8 cellular contexts compared by ENCODE assay signal in genomic region chr2:148645925-148646559, GRCh38. TPM values are rescaled to one million over a fixed set of nuclear protein-coding genes. Genes with fewer than 3 reads are reported as not detected.
DNase-seq lines count a peak whose midpoint lies in the region; ATAC-seq and TF ChIP-seq lines count a peak whose summit lies in the region.

No MANE protein-coding gene starts in this region.

- TSS peak; percentile 64 for BruUV-seq in HCT116 (replicated peaks; lab: Mats Ljungman, UMichigan)

- TF ChIP-seq RAD21 in HCT116 (IDR thresholded peaks at IDR 0.05; ENCODE audit: low read depth) = no peak
- TF ChIP-seq RAD21 in SK-N-SH (IDR thresholded peaks at IDR 0.05; ENCODE audit: low read length) = no peak

- H3K4me2 ChIP-seq in HCT116 (ENCODE audit: low read length) = peak overlapping the region; percentile 95
- H3K4me2 ChIP-seq in SK-N-SH = peak overlapping the region; percentile 95

- WGBS in SK-N-SH (ENCODE audit: low lambda C conversion rate) = 8% methylated on average over 12 of the region's 13 CpGs

- H3K4me3 ChIP-seq in HCT116 (replicated peaks in 1 of 2; ENCODE audit: low read depth in 1 of 2, low read length in 2 of 2) (peak overlapping the region; percentile 77 to 97), MG63 (peak overlapping the region; percentile 87), SK-N-SH (ENCODE audit: low read depth in 2 of 2, low read length in 1 of 2) (peak overlapping the region; percentile 93 to 97), right atrium auricular region (peak overlapping the region; percentile 83 to 89)

- RAD21 ChIA-PET in HCT116 (lab: Charles Lee; ENCODE audit: low non-redundant PET in 1 of 2, low total read pairs in 2 of 2, uncharacterized antibody in 2 of 2, unreplicated experiment in 2 of 2) = no interaction called here

- H3K27ac ChIP-seq in HCT116 (ENCODE audit: low read depth, low read length) (peak overlapping the region; percentile 54), SK-N-SH (ENCODE audit: low read depth in 2 of 2, low read length in 1 of 2) (peak overlapping the region; percentile 79 to 90), angular gyrus (ENCODE audit: low read depth, low read length) (peak overlapping the region; percentile 100), right atrium auricular region (peak overlapping the region; percentile 98 to 100)

- peak; percentile 26 for ATAC-seq in HCT116

- H3K9ac ChIP-seq in HCT116 (ENCODE audit: low read length) (peak overlapping the region; percentile 76), SK-N-SH (peak overlapping the region; percentile 90)

- DNase-seq in GM04504 (ENCODE audit: low read depth) (peak; percentile 74), HCT116 (ENCODE audit: low read depth, low spot score) (peak; percentile 75), MG63 (peak; percentile 56), SK-N-SH (peak; percentile 61), right atrium auricular region (ENCODE audit: low spot score) (no peak), renal cortical epithelial cell (ENCODE audit: low read depth) (peak; percentile 93), posterior vena cava (ENCODE audit: low spot score) (no peak)

- TF ChIP-seq POLR2A in HCT116 (IDR thresholded peaks at IDR 0.05; ENCODE audit: borderline replicate concordance, extremely low read depth, insufficient read depth, insufficient read length) = no peak

- H2AFZ ChIP-seq in HCT116 (ENCODE audit: low read depth, low read length, poor library complexity, severe bottlenecking) (no peak overlapping the region), SK-N-SH (ENCODE audit: low read depth) (0 out of 2 replicates have a peak overlapping the region, but pooled peaks have one; percentile 60)

- intact Hi-C loops in HCT116 (cut with micrococcal nuclease) (no loop called here), posterior vena cava (cut with DNase I) (no loop called here)

- no peaks in the 10 kb centered on the region for H3K9me2 ChIP-seq in HCT116 (ENCODE audit: insufficient read depth)
- no peaks in the 10 kb centered on the region for H3K9me2 ChIP-seq in SK-N-SH

- peaks cover 26 to 33% of the 10 kb centered on the region in 2 experiments for H3K4me1 ChIP-seq in HCT116 (ENCODE audit: control insufficient read depth in 1 of 2, insufficient read depth in 2 of 2, low read length in 2 of 2)
- H3K4me1 ChIP-seq in SK-N-SH (ENCODE audit: control insufficient read depth in 1 of 2, insufficient read depth in 2 of 2, low read depth in 1 of 2, low read length in 1 of 2) = peaks cover 0 to 6% of the 10 kb centered on the region in 2 experiments; a peak in 2 of 4 replicates
- H3K4me1 ChIP-seq in right atrium auricular region = peaks cover 0 to 38% of the 10 kb centered on the region in 2 donors

- H3K9me3 ChIP-seq in HCT116 (ENCODE audit: control insufficient read depth in 1 of 2, insufficient read depth in 1 of 2, low read depth in 1 of 2, low read length in 2 of 2) (no peaks in the 10 kb centered on the region), MG63 (no peaks in the 10 kb centered on the region), SK-N-SH (no peaks in the 10 kb centered on the region), right atrium auricular region (no peaks in the 10 kb centered on the region)

- POLR2A ChIA-PET in HCT116 (lab: Charles Lee) (interaction anchor here (0.6 to 1.0 kb wide), 2 partner anchors 17 to 1773 kb away, joined by 3 read pairs; no protein-coding TSS in a partner anchor), SK-N-SH (lab: Yijun Ruan, JAX) (no interaction called here)

- peaks cover 7% of the 10 kb centered on the region for H3F3A ChIP-seq in SK-N-SH (replicated peaks; ENCODE audit: insufficient read depth)

- H3K27me3 ChIP-seq in HCT116 (ENCODE audit: insufficient read depth, low read length) (no peaks in the 10 kb centered on the region), MG63 (peaks cover 8% of the 10 kb centered on the region), SK-N-SH (ENCODE audit: insufficient read depth) (no peaks in the 10 kb centered on the region), right atrium auricular region (no peaks in the 10 kb centered on the region)

- H3K36me3 ChIP-seq in HCT116 (ENCODE audit: control insufficient read depth in 1 of 2, insufficient read depth in 2 of 2, low read length in 2 of 2) (no peaks in the 10 kb centered on the region), MG63 (no peaks in the 10 kb centered on the region), SK-N-SH (replicated peaks in 1 of 2; ENCODE audit: control insufficient read depth in 1 of 2, insufficient read depth in 2 of 2, low read length in 1 of 2) (no peaks in the 10 kb centered on the region), right atrium auricular region (no peaks in the 10 kb centered on the region)

- TF ChIP-seq EP300 in SK-N-SH (IDR thresholded peaks at IDR 0.05; ENCODE audit: borderline replicate concordance in 1 of 2, low read depth in 1 of 2, low read length in 1 of 2) = no peak

- H3K79me2 ChIP-seq in HCT116 (ENCODE audit: insufficient read depth, low read length) (peaks cover 58% of the 10 kb centered on the region), SK-N-SH (ENCODE audit: insufficient read depth) (peaks cover 58% of the 10 kb centered on the region)

- CTCF ChIA-PET in HCT116 (lab: Charles Lee) (interaction anchor here (1.9 kb wide), 1 partner anchor 137 kb away, joined by 7 read pairs; no protein-coding TSS in a partner anchor), SK-N-SH (lab: Yijun Ruan, JAX) (interaction anchor here (0.9 kb wide), 2 partner anchors 17 to 344 kb away, joined by 3 read pairs; no protein-coding TSS in a partner anchor)

- H4K20me1 ChIP-seq in HCT116 (ENCODE audit: insufficient read depth) (peaks cover 11% of the 10 kb centered on the region; the same call in 1 of the 2 replicates), SK-N-SH (ENCODE audit: insufficient read depth) (peaks cover 58% of the 10 kb centered on the region)

- no peak for TF ChIP-seq CTCF in HCT116 (IDR thresholded peaks at IDR 0.05 in 2 of 3, conservative IDR thresholded peaks at IDR 0.05 in 1 of 3; ENCODE audit: borderline replicate concordance in 1 of 3, insufficient read depth in 1 of 3, low read depth in 2 of 3, low read length in 2 of 3)
- TF ChIP-seq CTCF in SK-N-SH (IDR thresholded peaks at IDR 0.05) = no peak
- TF ChIP-seq CTCF in right atrium auricular region (IDR thresholded peaks at IDR 0.05) = no peak

TF ChIP-seq in HCT116, 20 proteins besides CTCF, POLR2A, EP300 and RAD21:
- TF ChIP-seq CEBPB (IDR thresholded peaks at IDR 0.05; ENCODE audit: low read depth) (no peak), ELF1 (IDR thresholded peaks at IDR 0.05; ENCODE audit: borderline replicate concordance, low read depth) (no peak), POLR2AphosphoS5 (IDR thresholded peaks at IDR 0.05; ENCODE audit: low read depth, low read length) (0 out of 2 replicates have a peak, but pooled peaks have one; percentile 23)

TF ChIP-seq in SK-N-SH, 30 proteins besides CTCF, POLR2A, EP300 and RAD21:
- TF ChIP-seq FOSL2 (IDR thresholded peaks at IDR 0.05; ENCODE audit: borderline replicate concordance, low read depth) (no peak), PBX3 (IDR thresholded peaks at IDR 0.05) (peak; percentile 42; the same call in 1 of the 2 replicates), EZH2phosphoT487 (IDR thresholded peaks at IDR 0.05; ENCODE audit: borderline replicate concordance, low read depth) (no peak), YY1 (IDR thresholded peaks at IDR 0.05; ENCODE audit: low read depth) (no peak), ELF1 (IDR thresholded peaks at IDR 0.05) (0 out of 2 replicates have a peak, but pooled peaks have one; percentile 23), RFX5 (IDR thresholded peaks at IDR 0.05; ENCODE audit: low read length) (peak; percentile 69; the same call in 1 of the 2 replicates), MXI1 (IDR thresholded peaks at IDR 0.05; ENCODE audit: low read depth, low read length) (peak; percentile 25; the same call in 1 of the 2 replicates), MAX (IDR thresholded peaks at IDR 0.05; ENCODE audit: low read depth) (no peak), TAF1 (IDR thresholded peaks at IDR 0.05; ENCODE audit: borderline replicate concordance, low read depth, low read length) (no peak), CHD2 (IDR thresholded peaks at IDR 0.05; ENCODE audit: low read length, partially characterized antibody) (no peak)

RNA-seq across cellular contexts. Expression of gene EPC2, which starts 1.5 kb away (rescaled TPM):
- 19.6 TPM for total RNA-seq in HCT116 (2021; ENCODE audit: unreplicated experiment)
- polyA plus RNA-seq in HCT116 (2012) = 9.4 and 10.9 TPM in 2 replicates
- total RNA-seq in MG63 (2014; rRNA removed; shearing (Covaris generic); ENCODE audit: low replicate concordance) = 12.6 and 18.9 TPM in 2 replicates
- 8.8 and 13.4 TPM in 2 replicates for polyA plus RNA-seq in SK-N-SH (2012; rRNA removed)
- polyA plus RNA-seq in SK-N-SH (2012; cell fraction: cytosol; rRNA removed) = 12.3 and 12.7 TPM in 2 replicates
- 4.2 and 12.6 TPM in 2 replicates for polyA plus RNA-seq in SK-N-SH (2012; cell fraction: nucleus; rRNA removed)
- 10 to 100 TPM; 17.8 to 18.3 TPM for total RNA-seq in right atrium auricular region
- total RNA-seq in renal cortical epithelial cell = 11.1 and 37.9 TPM in 2 replicates
- 10 to 100 TPM; 31.6 to 37.7 TPM for total RNA-seq in posterior vena cava

Comparison
In these comparisons a context has a peak if more than half of its experiments do, and no peak if none do; other contexts are left out.
1. DNase-seq: peak in GM04504 (single experiment), HCT116 (single experiment), MG63 (single experiment), SK-N-SH (single experiment) and renal cortical epithelial cell (single experiment); none in right atrium auricular region (single experiment) and posterior vena cava (single experiment).
2. Peak in every context shown above with its lines, with median percentiles within 50 percentile points of each other: H3K27ac ChIP-seq and H3K4me3 ChIP-seq.